Comparison of ENCODE assay signal across 17 cellular contexts in the genomic region with DNA sequence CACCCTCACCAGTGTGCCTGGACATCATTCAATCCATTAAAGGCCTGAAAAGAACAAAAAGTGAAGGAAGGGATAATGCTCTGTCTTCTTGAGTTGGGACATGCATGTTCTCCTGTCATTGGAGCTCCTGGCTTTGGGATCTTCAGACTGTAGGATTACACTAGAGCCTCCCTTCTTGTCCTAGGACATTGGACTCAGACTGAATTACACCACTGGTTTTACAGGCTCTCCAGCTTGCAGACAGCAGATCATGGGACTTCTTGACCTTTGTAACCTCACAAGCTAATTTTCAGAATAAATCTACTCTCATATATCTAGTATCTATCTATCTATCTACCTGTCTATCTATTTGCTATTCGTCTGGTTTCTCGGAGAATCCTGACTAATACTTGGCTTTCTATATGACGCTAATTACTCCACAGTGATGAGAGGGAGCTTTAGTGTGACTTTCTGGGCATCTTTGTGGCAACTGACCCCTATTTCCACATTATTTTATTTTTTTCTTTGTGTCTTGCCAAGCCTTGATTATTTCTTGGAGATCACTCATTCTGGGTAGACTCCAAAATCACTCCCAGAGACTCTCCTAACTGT.
DNase-seq lines count a peak whose midpoint lies in the region; ATAC-seq and TF ChIP-seq lines count a peak whose summit lies in the region.
"Had no signal": no experiment of that assay in that cellular context is flagged by ENCODE, and none has a peak within 500 bp of the region (broad histone marks: within the 10 kb centered on the region; RNA-seq: fewer than 3 reads in every experiment).

No MANE protein-coding gene starts in this region.

- no peak for DNase-seq in endodermal cell
- no peak for DNase-seq in stimulated activated naive B cell treated with anti-CD40 and anti-IgM and Interleukin-4, amounts not matched to agents 10 μg/mL and 1 μg/mL and 100 μg/mL, for 72 hours
- DNase-seq in NCI-H748 treated with DMSO at 0.1 percent for 48 hours (lab: John Stamatoyannopoulos, UW) = no peak
- no peak for DNase-seq in globus pallidus (ENCODE audit: low spot score)
- DNase-seq in LoVo (ENCODE audit: low spot score) = no peak
- DNase-seq: 8988T; CD4-positive, alpha-beta memory T cell; DMS153; DMS79; GDM1; HCEC 1CT had no signal

- 92% methylated on average over 3 of the region's 3 CpGs; no CpG with 5 or more reads in 1 of the 2 experiments for WGBS in endodermal cell (ENCODE audit: insufficient coverage in 1 of 2, insufficient read length in 1 of 2), 2 experiments

- ATAC-seq in GM18520 (IDR thresholded peaks at IDR 0.05; ENCODE audit: unreplicated experiment) = peak; percentile 50
- ATAC-seq in HG03432 (IDR thresholded peaks at IDR 0.05; ENCODE audit: unreplicated experiment) = peak; percentile 44
- ATAC-seq in stimulated activated naive B cell treated with anti-CD40 and anti-IgM and Interleukin-4, amounts not matched to agents 10 μg/mL and 1 μg/mL and 100 μg/mL, for 72 hours (replicated peaks) = no peak
- ATAC-seq: GM23338 had no signal

- no peak for TF ChIP-seq CTCF in endodermal cell (conservative IDR thresholded peaks at IDR 0.05)

- peaks cover 13% of the 10 kb centered on the region for H3K4me1 ChIP-seq in endodermal cell (ENCODE audit: control insufficient read depth, insufficient read depth, low read length)
- H3K4me1 ChIP-seq: BLaER1 had no signal

- H3K36me3 ChIP-seq in endodermal cell (ENCODE audit: control insufficient read depth, insufficient read depth, low read length) = no peaks in the 10 kb centered on the region
- H3K36me3 ChIP-seq: BLaER1 had no signal

- no peaks in the 10 kb centered on the region for H3K36me3 Mint-ChIP-seq in endodermal cell (ENCODE audit: low read depth)
- no peaks in the 10 kb centered on the region for H3K36me3 Mint-ChIP-seq in stimulated activated naive B cell treated with anti-CD40 and anti-IgM and Interleukin-4, amounts not matched to agents 10 μg/mL and 1 μg/mL and 100 μg/mL, for 72 hours
- H3K36me3 Mint-ChIP-seq: CD14-positive monocyte; CD4-positive, alpha-beta memory T cell had no signal

- H3K4me3 Mint-ChIP-seq in endodermal cell = no peak overlapping the region
- no peak overlapping the region for H3K4me3 Mint-ChIP-seq in stimulated activated naive B cell treated with anti-CD40 and anti-IgM and Interleukin-4, amounts not matched to agents 10 μg/mL and 1 μg/mL and 100 μg/mL, for 72 hours
- H3K4me3 Mint-ChIP-seq: CD14-positive monocyte; CD4-positive, alpha-beta memory T cell; GM23338 had no signal

- no peaks in the 10 kb centered on the region for H3K9me3 ChIP-seq in endodermal cell (ENCODE audit: control insufficient read depth, low read length)
- H3K9me3 ChIP-seq: BLaER1 had no signal

- H3K27me3 ChIP-seq in endodermal cell (ENCODE audit: control insufficient read depth, insufficient read depth, low read length, poor library complexity, severe bottlenecking) = no peaks in the 10 kb centered on the region
- H3K27me3 ChIP-seq: BLaER1 had no signal

- peak overlapping the region; percentile 44 for H3K9ac ChIP-seq in endodermal cell (ENCODE audit: extremely low read depth, low read length, poor library complexity, severe bottlenecking)
- H3K9ac ChIP-seq: BLaER1 had no signal

- no peak overlapping the region for H3K27ac ChIP-seq in endodermal cell (ENCODE audit: low read depth, low read length)
- H3K27ac ChIP-seq: BLaER1, HL-60 had no signal

- H3K9me3 Mint-ChIP-seq in endodermal cell = no peaks in the 10 kb centered on the region
- H3K9me3 Mint-ChIP-seq in stimulated activated naive B cell treated with anti-CD40 and anti-IgM and Interleukin-4, amounts not matched to agents 10 μg/mL and 1 μg/mL and 100 μg/mL, for 72 hours = no peaks in the 10 kb centered on the region
- H3K9me3 Mint-ChIP-seq: GM23338 had no signal

- H3K4me3 ChIP-seq in endodermal cell (ENCODE audit: low read length) = peak overlapping the region; percentile 54
- H3K4me3 ChIP-seq: BLaER1, GM23338 had no signal

- H3K27ac Mint-ChIP-seq in endodermal cell = no peak overlapping the region
- H3K27ac Mint-ChIP-seq in stimulated activated naive B cell treated with anti-CD40 and anti-IgM and Interleukin-4, amounts not matched to agents 10 μg/mL and 1 μg/mL and 100 μg/mL, for 72 hours = no peak overlapping the region
- H3K27ac Mint-ChIP-seq: CD14-positive monocyte; CD4-positive, alpha-beta memory T cell; GM23338 had no signal

- peaks cover 2% of the 10 kb centered on the region for H3K27me3 Mint-ChIP-seq in endodermal cell (ENCODE audit: insufficient read depth)
- peaks cover 48 to 68% of the 10 kb centered on the region in 2 donors for H3K27me3 Mint-ChIP-seq in stimulated activated naive B cell treated with anti-CD40 and anti-IgM and Interleukin-4, amounts not matched to agents 10 μg/mL and 1 μg/mL and 100 μg/mL, for 72 hours

- H3K4me1 Mint-ChIP-seq in endodermal cell = peaks cover 38% of the 10 kb centered on the region
- H3K4me1 Mint-ChIP-seq in stimulated activated naive B cell treated with anti-CD40 and anti-IgM and Interleukin-4, amounts not matched to agents 10 μg/mL and 1 μg/mL and 100 μg/mL, for 72 hours = no peaks in the 10 kb centered on the region
- H3K4me1 Mint-ChIP-seq: CD14-positive monocyte; CD4-positive, alpha-beta memory T cell had no signal

Comparison
In these comparisons a context has a peak if more than half of its experiments do, and no peak if none do; other contexts are left out.
1. ATAC-seq: peak in GM18520 (single experiment) and HG03432 (single experiment); none in stimulated activated naive B cell treated with anti-CD40 and anti-IgM and Interleukin-4, amounts not matched to agents 10 μg/mL and 1 μg/mL and 100 μg/mL, for 72 hours (0 of 2).